ENCODE assay signal across 18 cellular contexts in genomic region chr13:111469916-111470506, GRCh38.
"Had no signal": no experiment of that assay in that cellular context is flagged by ENCODE, and none has a peak within 500 bp of the region (broad histone marks: within the 10 kb centered on the region; RNA-seq: fewer than 3 reads in every experiment).

No MANE protein-coding gene starts in this region.

- H3K4me3 Mint-ChIP-seq: dendritic cell treated with granulocyte-macrophage colony-stimulating factor and Interleukin-4, amounts not matched to agents 40 ng/mL and 50 ng/mL, for 4 days; naive B cell; nephron had no signal

- H3K9me3 Mint-ChIP-seq: dendritic cell treated with granulocyte-macrophage colony-stimulating factor and Interleukin-4, amounts not matched to agents 40 ng/mL and 50 ng/mL, for 4 days; nephron had no signal

- H3K4me3 ChIP-seq: esophagus squamous epithelium, gastroesophageal sphincter, left lung, lower lobe of right lung, skin epidermis, stomach, tibial artery had no signal

- ATAC-seq: gastroesophageal sphincter, left lung, lower lobe of right lung, sciatic nerve had no signal

- H3K4me1 Mint-ChIP-seq: naive B cell, nephron had no signal

- H3K9me3 ChIP-seq: esophagus squamous epithelium, gastroesophageal sphincter, left lung, lower lobe of right lung, tibial artery had no signal

- H3K27ac Mint-ChIP-seq: dendritic cell treated with granulocyte-macrophage colony-stimulating factor and Interleukin-4, amounts not matched to agents 40 ng/mL and 50 ng/mL, for 4 days; naive B cell; nephron had no signal

- H3K4me1 ChIP-seq: gastroesophageal sphincter, left lung, lower lobe of right lung, stomach, tibial artery had no signal

- DNase-seq: esophagus squamous epithelium; foreskin fibroblast; glutamatergic neuron; islet precursor cell; left lung; lower lobe of right lung; mesenchymal stem cell; midbrain; naive B cell; stimulated activated CD4-positive, alpha-beta T cell treated with anti-CD3 and anti-CD28 coated beads, Interleukin-12 subunit alpha, Interleukin-12 subunit beta, amount 100 ng/mL, for 4 hours; stimulated activated naive CD4-positive, alpha-beta T cell; stomach; tibial artery had no signal

- H3K36me3 ChIP-seq: esophagus squamous epithelium, gastroesophageal sphincter, left lung, lower lobe of right lung, stomach, tibial artery had no signal

- H3K27ac ChIP-seq: esophagus squamous epithelium, gastroesophageal sphincter, left lung, lower lobe of right lung, skin epidermis, stomach, tibial artery had no signal

- H3K27me3 Mint-ChIP-seq: dendritic cell treated with granulocyte-macrophage colony-stimulating factor and Interleukin-4, amounts not matched to agents 40 ng/mL and 50 ng/mL, for 4 days had no signal
